ENCODE assay signal across 1 cellular context in genomic region chr6:6915813-6916547, GRCh38.
A peak's percentile ranks its signal among the peaks of the same experiment; 100 is the strongest.
TF ChIP-seq lines count a peak whose summit lies in the region.

No MANE protein-coding gene starts in this region.

TF ChIP-seq in K562, 482 proteins besides CTCF, POLR2A, EP300 and RAD21 (continued from another document):
- no peak for TF ChIP-seq ZNF609 (CRISPR knock-in tag; IDR thresholded peaks at IDR 0.05; ENCODE audit: borderline replicate concordance)
- TF ChIP-seq SAFB2 (IDR thresholded peaks at IDR 0.05; ENCODE audit: borderline replicate concordance, low read depth, low read length, severe bottlenecking), result no peak
- no peak for TF ChIP-seq ZNF655 (CRISPR knock-in tag; IDR thresholded peaks at IDR 0.05)
- no peak for TF ChIP-seq BDP1 (IDR thresholded peaks at IDR 0.05; ENCODE audit: insufficient read depth, insufficient read length)
- TF ChIP-seq TAF9B (IDR thresholded peaks at IDR 0.05; ENCODE audit: partially characterized antibody), result no peak
- TF ChIP-seq ZNF253 (CRISPR knock-in tag; conservative IDR thresholded peaks at IDR 0.05), result no peak
- 0 out of 2 replicates have a peak, but pooled peaks have one; percentile 40 for TF ChIP-seq ZBTB17 (CRISPR knock-in tag; IDR thresholded peaks at IDR 0.05)
- no peak for TF ChIP-seq ZSCAN29 (IDR thresholded peaks at IDR 0.05)
- TF ChIP-seq E2F3 (CRISPR knock-in tag; IDR thresholded peaks at IDR 0.05), result no peak
- TF ChIP-seq ZNF699 (CRISPR knock-in tag; IDR thresholded peaks at IDR 0.05; ENCODE audit: insufficient replicate concordance), result no peak
- no peak for TF ChIP-seq HDAC2 (IDR thresholded peaks at IDR 0.05)
- 0 out of 2 replicates have a peak, but pooled peaks have one; percentile 20 for TF ChIP-seq L3MBTL2 (IDR thresholded peaks at IDR 0.05)
- no peak for TF ChIP-seq PML (IDR thresholded peaks at IDR 0.05; ENCODE audit: low read length)
- no peak for TF ChIP-seq STAT5A (IDR thresholded peaks at IDR 0.05; ENCODE audit: borderline replicate concordance, low read length)
- TF ChIP-seq BRF2 (IDR thresholded peaks at IDR 0.05; ENCODE audit: borderline replicate concordance, insufficient read depth, insufficient read length), result no peak
- TF ChIP-seq ZNF407 (IDR thresholded peaks at IDR 0.05; ENCODE audit: low read depth), result no peak
- 0 out of 2 replicates have a peak, but pooled peaks have one; percentile 7 for TF ChIP-seq DEAF1 (CRISPR knock-in tag; IDR thresholded peaks at IDR 0.05)
- TF ChIP-seq CREBBP (IDR thresholded peaks at IDR 0.05; ENCODE audit: low read depth, low read length), result no peak
- TF ChIP-seq KAT7 (CRISPR knock-in tag; IDR thresholded peaks at IDR 0.05; ENCODE audit: borderline replicate concordance), result no peak
- no peak for TF ChIP-seq HDGF (IDR thresholded peaks at IDR 0.05)
